13 cellular contexts compared by ENCODE assay signal in genomic region chr3:191301017-191301416, GRCh38. TPM values are rescaled to one million over a fixed set of nuclear protein-coding genes. Genes with fewer than 3 reads are reported as not detected.
DNase-seq lines count a peak whose midpoint lies in the region; ATAC-seq and TF ChIP-seq lines count a peak whose summit lies in the region.
"Had no signal": no experiment of that assay in that cellular context is flagged by ENCODE, and none has a peak within 500 bp of the region (broad histone marks: within the 10 kb centered on the region; RNA-seq: fewer than 3 reads in every experiment).

No MANE protein-coding gene starts in this region.

- H3K36me3 ChIP-seq in DOHH2 (ENCODE audit: control insufficient read depth, low read length) (no peaks in the 10 kb centered on the region), osteoblast (ENCODE audit: insufficient read depth, low read length) (no peaks in the 10 kb centered on the region)

- H2AFZ ChIP-seq in osteoblast (ENCODE audit: low read length), result no peak overlapping the region

- H3K4me2 ChIP-seq in DOHH2 (ENCODE audit: low read length), result peak overlapping the region; percentile 38
- H3K4me2 ChIP-seq in osteoblast (ENCODE audit: insufficient read depth, low read length), result no peak overlapping the region

- H4K20me1 ChIP-seq in DOHH2 (ENCODE audit: control insufficient read depth, insufficient read depth, low read depth, low read length) (no peaks in the 10 kb centered on the region), osteoblast (ENCODE audit: insufficient read depth, low read length) (no peaks in the 10 kb centered on the region)

- ATAC-seq in GM19324 (IDR thresholded peaks at IDR 0.05; ENCODE audit: low FRiP score, unreplicated experiment) (peak; percentile 65), HG02798 (IDR thresholded peaks at IDR 0.05; ENCODE audit: poor library complexity, unreplicated experiment) (peak; percentile 74), HG03565 (IDR thresholded peaks at IDR 0.05; ENCODE audit: unreplicated experiment) (peak; percentile 76), left lobe of liver (no peak)
- ATAC-seq: naive thymus-derived CD4-positive, alpha-beta T cell had no signal

- H3F3A ChIP-seq in DOHH2 (ENCODE audit: control insufficient read depth, insufficient read depth), result peaks cover 3% of the 10 kb centered on the region; the same call in 1 of the 2 replicates

- H3K79me2 ChIP-seq in DOHH2 (ENCODE audit: control insufficient read depth, low read length) (no peaks in the 10 kb centered on the region), osteoblast (ENCODE audit: insufficient read depth, low read length) (no peaks in the 10 kb centered on the region)

- DNase-seq in left lobe of liver (ENCODE audit: low spot score) (no peak), posterior cingulate gyrus (no peak), osteoblast (ENCODE audit: insufficient read length, low spot score, missing footprints) (no peak)
- no peak for DNase-seq in stimulated activated CD4-positive, alpha-beta T cell treated with anti-CD3 and anti-CD28 coated beads, Interleukin-4, amount 100 ng/mL, for 4 hours
- DNase-seq: activated naive CD4-positive, alpha-beta T cell; naive thymus-derived CD4-positive, alpha-beta T cell; NCI-H748 treated with DMSO at 0.1 percent for 48 hours; small intestine had no signal

- no peaks in the 10 kb centered on the region for H3K9me2 ChIP-seq in DOHH2 (replicated peaks; ENCODE audit: control insufficient read depth, low read length)

- H3K4me1 ChIP-seq in DOHH2 (ENCODE audit: control insufficient read depth, low read length), result peaks cover 26% of the 10 kb centered on the region
- no peaks in the 10 kb centered on the region for H3K4me1 ChIP-seq in osteoblast (ENCODE audit: insufficient read depth, low read length)

- H3K27ac ChIP-seq in DOHH2 (ENCODE audit: low read depth, low read length) (peak overlapping the region; percentile 11; the same call in 1 of the 2 replicates), osteoblast (ENCODE audit: low read depth, low read length) (no peak overlapping the region)

- H3K9me3 ChIP-seq in DOHH2 (ENCODE audit: control insufficient read depth, insufficient read depth, low read length), result no peaks in the 10 kb centered on the region
- H3K9me3 ChIP-seq in osteoblast (ENCODE audit: low read depth, low read length), result no peaks in the 10 kb centered on the region

- intact Hi-C loops in posterior cingulate gyrus (cut with DNase I), result no loop called here

- TF ChIP-seq CTCF in DOHH2 (IDR thresholded peaks at IDR 0.05; ENCODE audit: low read depth, low read length, poor library complexity, severe bottlenecking), result no peak
- no peak for TF ChIP-seq CTCF in osteoblast (IDR thresholded peaks at IDR 0.05; ENCODE audit: extremely low read depth, low read depth, low read length)

- H3K4me3 ChIP-seq in DOHH2 (ENCODE audit: low read length), result peak overlapping the region; percentile 6; the same call in 1 of the 2 replicates
- no peak overlapping the region for H3K4me3 ChIP-seq in osteoblast (ENCODE audit: insufficient read depth, low read length)

- no peaks in the 10 kb centered on the region for H3K27me3 ChIP-seq in DOHH2 (ENCODE audit: control insufficient read depth, low read length)
- no peaks in the 10 kb centered on the region for H3K27me3 ChIP-seq in osteoblast (ENCODE audit: insufficient read depth, low read length)

RNA-seq across cellular contexts. Expression of gene CCDC50, which starts 28.2 kb away (rescaled TPM):
- total RNA-seq in left lobe of liver, result 35.8 TPM
- total RNA-seq in osteoblast, result 74.8 and 78.2 TPM in 2 replicates

RNA-seq across cellular contexts. Expression of gene UTS2B, which starts 29.3 kb away (rescaled TPM):
- total RNA-seq in left lobe of liver (0.15 TPM), osteoblast (0.59 and 1.1 TPM in 2 replicates)
- total RNA-seq: dermis microvascular lymphatic vessel endothelial cell had no signal
